ENCODE assay signal across 19 cellular contexts in the genomic region with DNA sequence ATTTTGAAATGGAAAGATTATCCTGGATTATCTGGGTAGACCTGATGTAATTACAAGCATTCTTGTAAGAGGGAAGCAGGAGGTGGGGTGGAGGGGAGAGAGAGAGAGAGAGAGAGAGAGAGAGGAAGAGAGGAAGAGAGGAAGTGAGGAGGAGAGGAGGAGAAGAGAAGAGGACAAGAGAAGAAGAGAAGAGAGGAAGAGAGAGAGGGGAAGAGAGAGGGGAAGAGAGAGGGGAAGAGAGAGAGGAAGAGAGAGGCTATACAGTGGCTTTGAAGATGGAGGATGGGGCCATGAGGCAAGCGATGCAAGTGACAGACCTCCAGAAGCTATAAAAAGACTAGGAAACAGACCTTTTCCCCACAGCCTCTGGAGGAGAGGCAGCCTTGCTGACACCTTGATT.
"Had no signal": no experiment of that assay in that cellular context is flagged by ENCODE, and none has a peak within 500 bp of the region (broad histone marks: within the 10 kb centered on the region; RNA-seq: fewer than 3 reads in every experiment).

No MANE protein-coding gene starts in this region.

- H3K36me3 Mint-ChIP-seq: natural killer cell had no signal

- FAIRE-seq: islet of Langerhans had no signal

- H3K27ac Mint-ChIP-seq: natural killer cell had no signal

- DNase-seq: cortex of kidney; effector memory CD4-positive, alpha-beta T cell; gastrocnemius medialis; heart right ventricle; hypothalamus; kidney glomerular epithelial cell; natural killer cell; posterior cingulate gyrus; spleen; stimulated activated CD4-positive, alpha-beta T cell treated with anti-CD3 and anti-CD28 coated beads, Interleukin-15, amount 100 ng/mL, for 24 hours; stimulated activated CD4-positive, alpha-beta T cell treated with anti-CD3 and anti-CD28 coated beads, Interleukin-1b, Interleukin-23, amount 100 ng/mL, for 48 hours; stimulated activated CD4-positive, alpha-beta T cell treated with anti-CD3 and anti-CD28 coated beads, Interleukin-4, amount 100 ng/mL, for 24 hours; stimulated activated naive CD4-positive, alpha-beta T cell; tibial artery; upper lobe of left lung; uterus had no signal

- H3K4me3 Mint-ChIP-seq: natural killer cell, neural crest cell had no signal

- ATAC-seq: gastrocnemius medialis, heart right ventricle, natural killer cell, sciatic nerve had no signal

- H3K9me3 Mint-ChIP-seq: natural killer cell, neural crest cell had no signal
